15 cellular contexts compared by ENCODE assay signal in the genomic region with DNA sequence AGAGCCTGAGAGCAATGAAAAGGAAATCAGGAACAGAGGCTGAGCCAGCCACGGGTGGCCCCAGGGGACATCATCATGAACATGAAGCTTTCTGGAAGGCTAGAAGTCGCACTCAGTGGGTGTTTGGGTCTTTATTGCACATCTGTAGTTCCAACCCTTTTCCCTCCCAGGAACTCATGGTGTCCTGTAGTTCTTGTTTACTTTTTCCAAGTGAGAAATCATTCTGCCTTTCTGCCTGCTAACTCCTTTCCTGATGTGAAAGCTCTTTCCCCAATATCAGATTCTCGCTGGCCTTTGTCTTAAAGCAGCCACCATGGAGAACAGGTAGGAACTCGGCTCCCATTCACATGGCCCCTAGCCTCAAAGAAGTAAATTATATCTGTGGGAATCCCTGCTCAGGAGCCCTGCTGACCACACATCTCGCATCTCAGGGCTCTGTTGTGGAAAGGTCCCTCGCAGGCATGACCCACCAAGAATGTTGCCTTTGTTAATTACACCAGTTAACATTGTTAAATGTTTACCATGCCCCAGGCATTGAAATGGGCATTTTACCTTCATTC.
A peak's percentile ranks its signal among the peaks of the same experiment; 100 is the strongest.
DNase-seq lines count a peak whose midpoint lies in the region; ATAC-seq and TF ChIP-seq lines count a peak whose summit lies in the region.
"Had no signal": no experiment of that assay in that cellular context is flagged by ENCODE, and none has a peak within 500 bp of the region (broad histone marks: within the 10 kb centered on the region; RNA-seq: fewer than 3 reads in every experiment).

No MANE protein-coding gene starts in this region.

- H3K4me3 ChIP-seq in A673 (ENCODE audit: low read depth, low read length, poor library complexity, severe bottlenecking) (no peak overlapping the region), NT2/D1 (ENCODE audit: insufficient read length, low read depth) (no peak overlapping the region), right cardiac atrium (ENCODE audit: low read length) (no peak overlapping the region), prostate gland (no peak overlapping the region)

- BruUV-seq in A673 (replicated peaks; lab: Mats Ljungman, UMichigan), result no TSS peak

- TF ChIP-seq CTCF in A673 (conservative IDR thresholded peaks at IDR 0.05; ENCODE audit: low read depth, low read length) (no peak), prostate gland (IDR thresholded peaks at IDR 0.05) (no peak)

- H3K27me3 ChIP-seq in A673 (replicated peaks; ENCODE audit: insufficient read depth, low read depth, low read length, poor library complexity) (no peaks in the 10 kb centered on the region), NT2/D1 (ENCODE audit: insufficient read depth, insufficient read length) (peaks cover 7% of the 10 kb centered on the region), right cardiac atrium (ENCODE audit: control insufficient read depth, insufficient read depth) (no peaks in the 10 kb centered on the region), prostate gland (replicated peaks; ENCODE audit: insufficient read depth) (no peaks in the 10 kb centered on the region)

- H3K9me3 ChIP-seq in A673 (ENCODE audit: low read depth, low read length, poor library complexity, severe bottlenecking) (no peaks in the 10 kb centered on the region), NT2/D1 (ENCODE audit: insufficient read depth, low read length) (no peaks in the 10 kb centered on the region; the same call in 1 of the 2 replicates), right cardiac atrium (ENCODE audit: control insufficient read depth, low read length) (no peaks in the 10 kb centered on the region), prostate gland (no peaks in the 10 kb centered on the region)

- intact Hi-C loops in A673 (cut with micrococcal nuclease; ENCODE audit: unreplicated experiment), result no loop called here
- intact Hi-C loops in right cardiac atrium (cut with DNase I), result no loop called here
- intact Hi-C loops in prostate gland (cut with DNase I), result no loop called here

- CTCF ChIA-PET in A673 (lab: Charles Lee), result no interaction called here

- no peak for TF ChIP-seq POLR2A in prostate gland (IDR thresholded peaks at IDR 0.05)

- H3K27ac ChIP-seq in A673 (ENCODE audit: low read depth, low read length, poor library complexity, severe bottlenecking), result no peak overlapping the region
- H3K27ac ChIP-seq in right cardiac atrium (ENCODE audit: low read length), result peak overlapping the region; percentile 87
- peak overlapping the region; percentile 17 to 44 for H3K27ac ChIP-seq in prostate gland

- POLR2A ChIA-PET in A673 (lab: Charles Lee; ENCODE audit: low non-redundant PET), result no interaction called here

- no peaks in the 10 kb centered on the region for H3K4me1 ChIP-seq in A673 (ENCODE audit: insufficient read depth, low read length, poor library complexity, severe bottlenecking)
- H3K4me1 ChIP-seq in NT2/D1 (ENCODE audit: insufficient read depth, insufficient read length), result peaks cover 5% of the 10 kb centered on the region
- H3K4me1 ChIP-seq in right cardiac atrium (ENCODE audit: control insufficient read depth, insufficient read depth, low read length), result peaks cover 8% of the 10 kb centered on the region
- no peaks in the 10 kb centered on the region for H3K4me1 ChIP-seq in prostate gland (replicated peaks)

- H3K9ac ChIP-seq in NT2/D1 (ENCODE audit: insufficient read length, low read depth), result peak overlapping the region; percentile 22

- peak in 1 of 2 donors; percentile 42 for ATAC-seq in right cardiac atrium
- ATAC-seq in HG02870 (IDR thresholded peaks at IDR 0.05; ENCODE audit: unreplicated experiment), result no peak
- ATAC-seq in esophagus mucosa, result no peak
- no peak for ATAC-seq in GM18907 (IDR thresholded peaks at IDR 0.05; ENCODE audit: unreplicated experiment)
- ATAC-seq: activated T-helper 17 cell treated with anti-CD3 and anti-CD28 coated beads, Interleukin-2, amount 50 U/mL, for 72 hours had no signal

- DNase-seq in A673 (ENCODE audit: low spot score) (peak; percentile 9), NT2/D1 (ENCODE audit: low read depth, low spot score) (peak; percentile 27), right cardiac atrium (peak in 2 of 3 donors; percentile 62 to 63), prostate gland (ENCODE audit: low spot score) (no peak), NCI-H1436 (lab: John Stamatoyannopoulos, UW) (no peak)
- DNase-seq: ACHN; amniotic stem cell; NCI-H187 treated with DMSO at 0.1 percent for 48 hours; NCI-H526; nucleus accumbens; stimulated activated CD4-positive, alpha-beta T cell treated with anti-CD3 and anti-CD28 coated beads, Interleukin-12 subunit alpha, Interleukin-12 subunit beta, amount 100 ng/mL, for 4 hours had no signal

- 63% methylated on average over 6 of the region's 6 CpGs for WGBS in right cardiac atrium
- 64% methylated on average over 6 of the region's 6 CpGs for WGBS in prostate gland

- H3K36me3 ChIP-seq in A673 (ENCODE audit: insufficient read depth, low read length, poor library complexity, severe bottlenecking) (no peaks in the 10 kb centered on the region), NT2/D1 (ENCODE audit: insufficient read depth, insufficient read length, low read length) (no peaks in the 10 kb centered on the region), prostate gland (no peaks in the 10 kb centered on the region)

Comparison
In these comparisons a context has a peak if more than half of its experiments do, and no peak if none do; other contexts are left out.
1. DNase-seq: peak in A673 (single experiment), NT2/D1 (single experiment) and right cardiac atrium (2 of 3); none in prostate gland (single experiment) and NCI-H1436 (single experiment).